15 cellular contexts compared by ENCODE assay signal in the genomic region with DNA sequence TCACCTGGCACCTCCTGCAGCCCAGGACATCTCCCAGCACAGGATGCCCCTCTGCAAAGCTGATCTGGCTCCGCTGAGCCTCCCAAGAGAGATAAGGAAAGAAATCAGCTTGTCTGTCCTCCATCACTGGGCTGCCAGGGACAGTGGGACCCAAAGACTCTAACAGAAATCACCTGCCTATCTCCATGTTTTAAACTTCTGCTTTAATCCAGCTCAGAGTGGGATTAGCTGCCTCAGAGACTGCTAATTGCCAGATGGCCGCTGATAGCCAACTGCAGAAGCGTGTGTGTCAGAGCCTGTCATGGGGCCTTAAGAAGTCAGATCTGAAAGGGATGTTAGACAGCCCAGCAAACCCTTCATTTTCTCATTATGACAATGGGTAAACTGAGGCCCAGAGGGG.
"Had no signal": no experiment of that assay in that cellular context is flagged by ENCODE, and none has a peak within 500 bp of the region (broad histone marks: within the 10 kb centered on the region; RNA-seq: fewer than 3 reads in every experiment).

No MANE protein-coding gene starts in this region.

- H3K4me1 Mint-ChIP-seq: naive thymus-derived CD8-positive, alpha-beta T cell had no signal

- H3K9me3 Mint-ChIP-seq: type B pancreatic cell had no signal

- H3K4me1 ChIP-seq: heart right ventricle, right atrium auricular region had no signal

- H3K27me3 ChIP-seq: heart right ventricle, ovary, right atrium auricular region had no signal

- H3K36me3 ChIP-seq: heart right ventricle, ovary, right atrium auricular region had no signal

- DNase-seq: cortex of kidney; dorsolateral prefrontal cortex; effector CD8-positive, alpha-beta T cell; heart right ventricle; hypothalamus; kidney glomerular epithelial cell; naive thymus-derived CD8-positive, alpha-beta T cell; nucleus accumbens; ovary; small intestine; stimulated activated CD4-positive, alpha-beta T cell treated with anti-CD3 and anti-CD28 coated beads, Interleukin-12 subunit alpha, Interleukin-12 subunit beta, amount 100 ng/mL, for 4 hours; stimulated activated naive CD4-positive, alpha-beta T cell treated with Interleukin-2 at 50 U/mL for 16 hours had no signal

- H3K27ac Mint-ChIP-seq: naive thymus-derived CD8-positive, alpha-beta T cell; type B pancreatic cell had no signal

- H3K4me3 Mint-ChIP-seq: naive thymus-derived CD8-positive, alpha-beta T cell; type B pancreatic cell had no signal

- H3K9me3 ChIP-seq: heart right ventricle, ovary, right atrium auricular region had no signal

- H3K27me3 Mint-ChIP-seq: type B pancreatic cell had no signal

- H3K4me3 ChIP-seq: dorsolateral prefrontal cortex, heart right ventricle, ovary, right atrium auricular region had no signal

- H3K27ac ChIP-seq: dorsolateral prefrontal cortex, heart right ventricle, ovary, right atrium auricular region had no signal

- H3K36me3 Mint-ChIP-seq: naive thymus-derived CD8-positive, alpha-beta T cell; type B pancreatic cell had no signal

- ATAC-seq: esophagus mucosa; naive thymus-derived CD8-positive, alpha-beta T cell had no signal
